ENCODE assay signal across 8 cellular contexts in the genomic region with DNA sequence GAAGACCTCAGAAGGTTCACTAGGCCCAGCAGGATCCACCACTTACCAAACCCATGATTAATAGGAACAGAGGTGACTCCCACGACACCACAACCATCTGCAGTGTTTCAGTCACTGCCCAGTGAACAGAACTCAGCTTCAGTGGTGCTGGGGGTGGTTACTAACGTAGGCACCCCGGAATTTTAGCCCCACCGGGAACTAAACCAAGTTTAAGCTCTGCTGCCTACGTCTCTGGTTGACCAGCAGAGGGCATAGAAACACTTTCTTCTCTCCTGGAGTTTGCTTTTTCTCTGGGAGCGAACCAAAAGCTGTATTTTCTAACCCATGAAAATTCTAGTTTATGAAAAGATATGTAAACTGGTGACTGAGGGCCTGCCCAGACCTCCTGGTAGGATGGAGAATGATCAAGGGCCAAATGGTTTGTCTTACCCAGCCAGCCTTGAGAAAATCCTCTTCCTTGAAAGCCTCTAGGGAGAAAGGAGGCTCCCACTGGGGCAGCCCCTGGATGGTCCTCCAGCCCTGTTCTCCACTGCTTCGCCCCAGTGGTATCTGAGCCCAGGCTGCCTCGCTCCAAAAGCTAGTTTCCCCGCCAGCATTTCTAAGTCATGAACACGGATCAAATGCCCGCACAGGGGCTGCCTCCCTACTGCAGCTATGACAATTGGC.
A peak's percentile ranks its signal among the peaks of the same experiment; 100 is the strongest.
DNase-seq lines count a peak whose midpoint lies in the region; ATAC-seq and TF ChIP-seq lines count a peak whose summit lies in the region.

No MANE protein-coding gene starts in this region.

- peak; percentile 46 for ATAC-seq in left colon
- no peak for ATAC-seq in T-cell (replicated peaks in 1 of 4)
- no peak for ATAC-seq in GM21717 (IDR thresholded peaks at IDR 0.05; ENCODE audit: unreplicated experiment)

- peaks cover 23 to 28% (median 25%) of the 10 kb centered on the region in 3 donors for H3K4me1 Mint-ChIP-seq in T-cell

- no peaks in the 10 kb centered on the region for H3K9me3 Mint-ChIP-seq in T-cell

- in situ Hi-C loops in astrocyte of the cerebellum (cut with HindIII; ENCODE audit: low sequenced_read_pairs) = loop anchor here (10.0 kb wide), 1 partner anchor 411 kb away; a partner anchor contains a TSS

- intact Hi-C loops in left colon (cut with DNase I, micrococcal nuclease) = no loop called here

- CTCF ChIA-PET in T-cell (lab: Charles Lee) = interaction anchor here (0.5 to 7.1 kb wide), 7 partner anchors 13 to 435 kb away, joined by 3 to 71 read pairs (median 6); no protein-coding TSS in a partner anchor

- POLR2A ChIA-PET in T-cell (lab: Charles Lee) = no interaction called here

- DNase-seq in NCI-H1417 (lab: John Stamatoyannopoulos, UW) = peak; percentile 8 to 23 (median 21)
- no peak for DNase-seq in NCI-H1417 treated with DMSO at 0.1 percent for 48 hours (lab: John Stamatoyannopoulos, UW)
- peak; percentile 65 for DNase-seq in LHCN-M2 (ENCODE audit: low read depth)
- DNase-seq in astrocyte of the cerebellum (ENCODE audit: low read depth) = peak; percentile 40
- DNase-seq in left colon = no peak
- DNase-seq in T-cell = no peak
- DNase-seq in NCI-H146 treated with DMSO at 0.1 percent for 48 hours (lab: John Stamatoyannopoulos, UW; ENCODE audit: unreplicated experiment) = no peak

- peak; percentile 87 for TF ChIP-seq CTCF in astrocyte of the cerebellum (IDR thresholded peaks at IDR 0.05; ENCODE audit: low read depth, low read length, missing control alignments)

- no peak overlapping the region for H3K4me3 ChIP-seq in astrocyte of the cerebellum (ENCODE audit: low read depth, low read length)

- peaks cover 8 to 14% of the 10 kb centered on the region in 2 donors for H3K27me3 Mint-ChIP-seq in T-cell

- H3K4me3 Mint-ChIP-seq in T-cell = no peak overlapping the region

- no peaks in the 10 kb centered on the region for H3K36me3 Mint-ChIP-seq in T-cell

- no peak overlapping the region for H3K27ac Mint-ChIP-seq in T-cell

Comparison
In these comparisons a context has a peak if more than half of its experiments do, and no peak if none do; other contexts are left out.
1. DNase-seq: peak in NCI-H1417 (3 of 3), LHCN-M2 (single experiment) and astrocyte of the cerebellum (single experiment); none in NCI-H1417 treated with DMSO at 0.1 percent for 48 hours (single experiment), left colon (0 of 2), T-cell (0 of 34) and NCI-H146 treated with DMSO at 0.1 percent for 48 hours (single experiment).